In genomic region chr3:52514576-52514975, GRCh38 we compare ENCODE assay signal across 35 cellular contexts. TPM values are rescaled to one million over a fixed set of nuclear protein-coding genes. Genes with fewer than 3 reads are reported as not detected.
"Had no signal": no experiment of that assay in that cellular context is flagged by ENCODE, and none has a peak within 500 bp of the region (broad histone marks: within the 10 kb centered on the region; RNA-seq: fewer than 3 reads in every experiment).

No MANE protein-coding gene starts in this region.

- H3K36me3 ChIP-seq: brain microvascular endothelial cell, breast epithelium had no signal

- FAIRE-seq: astrocyte, TTC549 had no signal

- DNase-seq: activated B cell treated with CpG ODN at 0.5 μM for 24 hours; activated CD4-positive, alpha-beta memory T cell treated with anti-CD3 and anti-CD28 coated beads for 36 hours; activated CD4-positive, alpha-beta T cell treated with anti-CD3 and anti-CD28 coated beads for 4 hours; activated CD4-positive, alpha-beta T cell treated with anti-CD3 and anti-CD28 coated beads, Interleukin-2, amount 10 ng/mL, durations not matched to agents 24 days and 14 days; activated CD4-positive, alpha-beta T cell treated with anti-CD3 and anti-CD28 coated beads, Interleukin-2, amount 50 U/mL, for 1 hour; activated CD4-positive, alpha-beta T cell treated with anti-CD3 and anti-CD28 coated beads, Interleukin-2, amount 50 U/mL, for 4 hours; activated CD4-positive, CD25-positive, alpha-beta regulatory T cell treated with anti-CD3 and anti-CD28 coated beads, Interleukin-2, amount 50 U/mL, for 72 hours; activated CD8-positive, alpha-beta memory T cell treated with anti-CD3 and anti-CD28 coated beads, Interleukin-2, amount 50 U/mL, for 4 hours; activated CD8-positive, alpha-beta T cell treated with anti-CD3 and anti-CD28 coated beads for 36 hours; activated effector memory CD4-positive, alpha-beta T cell treated with anti-CD3 and anti-CD28 coated beads, Interleukin-2, amount 50 U/mL, for 16 hours; activated gamma-delta T cell treated with Interleukin-2 at 50 U/mL for 16 hours; activated naive CD4-positive, alpha-beta T cell; activated naive CD4-positive, alpha-beta T cell treated with anti-CD3 and anti-CD28 coated beads for 36 hours; activated naive CD4-positive, alpha-beta T cell treated with anti-CD3 and anti-CD28 coated beads, Interleukin-2, amount 50 U/mL, for 16 hours; activated naive CD8-positive, alpha-beta T cell treated with anti-CD3 and anti-CD28 coated beads for 36 hours; activated T-cell treated with anti-CD3 and anti-CD28 coated beads for 4 hours; activated T-cell treated with anti-CD3 and anti-CD28 coated beads, Interleukin-2, amount 50 U/mL, for 1 hour; activated T-cell treated with anti-CD3 and anti-CD28 coated beads, Interleukin-2, amount 50 U/mL, for 4 hours; activated T-cell treated with anti-CD3 and anti-CD28 coated beads, Interleukin-2, amount 50 U/mL, for 72 hours; adrenal gland; amniotic stem cell; aorta; body of pancreas; brain microvascular endothelial cell; central memory CD4-positive, alpha-beta T cell; T-helper 1 cell; T-helper 2 cell; T-helper 9 cell had no signal

- H3K27ac ChIP-seq: adrenal gland, body of pancreas, brain microvascular endothelial cell, breast epithelium, VCaP had no signal

- H3K4me3 ChIP-seq: adrenal gland, body of pancreas, breast epithelium had no signal

- H3K4me1 ChIP-seq: adrenal gland, body of pancreas, breast epithelium had no signal

- H3K27me3 ChIP-seq: adrenal gland, body of pancreas, brain microvascular endothelial cell, breast epithelium had no signal

- H3K9me3 ChIP-seq: adrenal gland, body of pancreas, breast epithelium had no signal

- ATAC-seq: activated CD8-positive, alpha-beta T cell treated with anti-CD3 and anti-CD28 coated beads for 36 hours; activated naive CD4-positive, alpha-beta T cell treated with anti-CD3 and anti-CD28 coated beads, Interleukin-2, amount 50 U/mL, for 72 hours; activated T-cell treated with anti-CD3 and anti-CD28 coated beads, Interleukin-2, amount 50 U/mL, for 4 hours; activated T-cell treated with anti-CD3 and anti-CD28 coated beads, Interleukin-2, amount 50 U/mL, for 72 hours; activated T-helper 17 cell treated with anti-CD3 and anti-CD28 coated beads, Interleukin-2, amount 50 U/mL, for 72 hours; body of pancreas had no signal

RNA-seq across cellular contexts. Expression of gene STAB1, which starts 19.4 kb away (rescaled TPM):
- total RNA-seq: activated CD8-positive, alpha-beta memory T cell treated with anti-CD3 and anti-CD28 coated beads for 36 hours had no signal
